Comparison of ENCODE assay signal across 10 cellular contexts in the genomic region with DNA sequence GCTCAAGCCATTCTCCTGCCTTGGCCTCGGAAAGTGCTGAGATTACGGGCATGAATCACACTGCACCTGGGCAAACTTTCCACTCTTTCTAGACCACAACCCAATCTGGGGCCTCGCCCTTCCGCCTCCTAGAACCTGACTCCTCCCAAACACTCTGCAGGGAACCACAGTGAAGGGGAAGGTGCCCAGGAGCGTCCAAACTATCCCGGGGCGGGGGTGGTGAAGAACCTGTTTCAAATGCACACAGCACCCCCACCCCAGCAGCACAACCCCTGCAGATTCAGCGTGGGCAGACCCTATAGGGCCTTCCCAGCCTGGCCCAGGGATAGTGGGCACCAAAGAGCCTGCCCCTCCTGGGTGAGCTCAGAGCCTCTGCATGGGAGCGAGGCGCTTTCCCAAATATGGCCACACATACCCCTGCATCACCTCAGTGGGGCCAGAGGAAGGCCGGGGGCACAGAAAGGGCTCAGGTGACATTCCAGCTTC.
A peak's percentile ranks its signal among the peaks of the same experiment; 100 is the strongest.
DNase-seq lines count a peak whose midpoint lies in the region; ATAC-seq and TF ChIP-seq lines count a peak whose summit lies in the region.
"Had no signal": no experiment of that assay in that cellular context is flagged by ENCODE, and none has a peak within 500 bp of the region (broad histone marks: within the 10 kb centered on the region; RNA-seq: fewer than 3 reads in every experiment).

No MANE protein-coding gene starts in this region.

- WGBS in mammary epithelial cell (ENCODE audit: low coverage, missing lambda C conversion rate): 80% methylated on average over 10 of the region's 11 CpGs

- H3K36me3 ChIP-seq in CD8-positive, alpha-beta T cell (ENCODE audit: insufficient read depth, low read length): peaks cover 61% of the 10 kb centered on the region
- H3K36me3 ChIP-seq in mammary epithelial cell (ENCODE audit: insufficient read depth, low read length): no peaks in the 10 kb centered on the region

- no peaks in the 10 kb centered on the region for H3K27me3 ChIP-seq in CD8-positive, alpha-beta T cell (ENCODE audit: insufficient read depth, low read length)
- no peaks in the 10 kb centered on the region for H3K27me3 ChIP-seq in mammary epithelial cell (ENCODE audit: insufficient read depth, low read length)

- peaks cover 86% of the 10 kb centered on the region for H3K36me3 Mint-ChIP-seq in CD8-positive, alpha-beta T cell

- ATAC-seq in CD8-positive, alpha-beta T cell: peak; percentile 38
- ATAC-seq in sciatic nerve (no peak), HG03342 (IDR thresholded peaks at IDR 0.05; ENCODE audit: unreplicated experiment) (no peak)

- H3K79me2 ChIP-seq in mammary epithelial cell (ENCODE audit: insufficient read depth, low read length): no peaks in the 10 kb centered on the region

- peak overlapping the region; percentile 1 for H3K4me3 ChIP-seq in CD8-positive, alpha-beta T cell (ENCODE audit: low read depth, low read length)
- no peak overlapping the region for H3K4me3 ChIP-seq in mammary epithelial cell (replicated peaks in 1 of 3; ENCODE audit: insufficient read depth in 1 of 3, low read depth in 2 of 3, low read length in 3 of 3)

- H3K4me1 Mint-ChIP-seq in CD8-positive, alpha-beta T cell (ENCODE audit: low read depth): peaks cover 54% of the 10 kb centered on the region

- no TSS peak for BruUV-seq in mammary epithelial cell (replicated peaks; lab: Mats Ljungman, UMichigan)

- H3K27me3 Mint-ChIP-seq in CD8-positive, alpha-beta T cell (ENCODE audit: low read depth): no peaks in the 10 kb centered on the region

- peak overlapping the region; percentile 95 for H3K27ac Mint-ChIP-seq in CD8-positive, alpha-beta T cell
- H3K27ac Mint-ChIP-seq: HFFc6 had no signal

- CTCF ChIA-PET in CD8-positive, alpha-beta T cell (lab: Charles Lee): interaction anchor here (0.7 to 11.8 kb wide), 22 partner anchors 8 to 190 kb away, joined by 3 to 218 read pairs (median 8); partner anchors contain the start of gene ITPKB
- CTCF ChIA-PET in mammary epithelial cell (lab: Charles Lee; ENCODE audit: low non-redundant PET) (no interaction called here), HEK293T (lab: Yijun Ruan, JAX) (interaction anchor here (0.6 to 1.8 kb wide), 5 partner anchors 9 to 908 kb away, joined by 3 to 7 read pairs (median 4); no protein-coding TSS in a partner anchor)

- intact Hi-C loops in CD8-positive, alpha-beta T cell (cut with DNase I, micrococcal nuclease): loop anchor here in 1 of 2 experiments (2.0 kb wide), 3 partner anchors 15 to 103 kb away; partner anchors contain the start of gene ITPKB
- intact Hi-C loops in mammary epithelial cell (cut with micrococcal nuclease) (loop anchor here (2.0 kb wide), 1 partner anchor 73 kb away; no protein-coding TSS in a partner anchor), sciatic nerve (cut with DNase I) (loop anchor here (5.0 to 10.0 kb wide), 2 partner anchors 192 to 799 kb away; no protein-coding TSS in a partner anchor)

- peak in 5 of 7 experiments; percentile 34 to 59 (median 55) for DNase-seq in CD8-positive, alpha-beta T cell
- peak; percentile 34 for DNase-seq in activated CD4-positive, CD25-positive, alpha-beta regulatory T cell treated with anti-CD3 and anti-CD28 coated beads, Interleukin-2, amount 50 U/mL, for 72 hours
- DNase-seq in mammary epithelial cell: peak; percentile 59
- DNase-seq in sciatic nerve (ENCODE audit: low spot score): peak; percentile 54
- no peak for DNase-seq in HEK293T (ENCODE audit: extremely low spot score)
- DNase-seq in HuH-7.5 (ENCODE audit: low spot score): no peak
- no peak for DNase-seq in SW 1271 (lab: John Stamatoyannopoulos, UW)
- DNase-seq: HFFc6, NCI-H510A treated with DMSO at 0.1 percent for 48 hours had no signal

- POLR2A ChIA-PET in CD8-positive, alpha-beta T cell (lab: Charles Lee): interaction anchor here (1.3 to 2.7 kb wide), 7 partner anchors 18 to 193 kb away, joined by 3 to 10 read pairs (median 5); no protein-coding TSS in a partner anchor
- POLR2A ChIA-PET in HEK293T (lab: Yijun Ruan, JAX): interaction anchor here (0.9 kb wide), 1 partner anchor 23 kb away, joined by 3 read pairs; no protein-coding TSS in a partner anchor

- H3K9me3 Mint-ChIP-seq in CD8-positive, alpha-beta T cell: no peaks in the 10 kb centered on the region
- H3K9me3 Mint-ChIP-seq: HFFc6 had no signal

- peaks cover 59% of the 10 kb centered on the region for H3K4me1 ChIP-seq in CD8-positive, alpha-beta T cell (ENCODE audit: insufficient read depth, low read length)
- peaks cover 7% of the 10 kb centered on the region for H3K4me1 ChIP-seq in mammary epithelial cell (ENCODE audit: insufficient read depth, low read length)

- H3K9me3 ChIP-seq in CD8-positive, alpha-beta T cell (ENCODE audit: low read length): no peaks in the 10 kb centered on the region
- H3K9me3 ChIP-seq in mammary epithelial cell (replicated peaks; ENCODE audit: insufficient read depth, low read length): no peaks in the 10 kb centered on the region

- H2AFZ ChIP-seq in mammary epithelial cell (ENCODE audit: low read depth, low read length): no peak overlapping the region

- H3K4me2 ChIP-seq in mammary epithelial cell (ENCODE audit: insufficient read depth, low read depth, low read length): no peak overlapping the region

- H3K9ac ChIP-seq in mammary epithelial cell (ENCODE audit: insufficient read depth, low read length): no peak overlapping the region

- TF ChIP-seq CTCF in CD8-positive, alpha-beta T cell (IDR thresholded peaks at IDR 0.05): no peak
- TF ChIP-seq CTCF in mammary epithelial cell (conservative IDR thresholded peaks at IDR 0.05 in 1 of 2, IDR thresholded peaks at IDR 0.05 in 1 of 2; ENCODE audit: extremely low read depth in 1 of 2, insufficient read depth in 1 of 2, low read depth in 1 of 2, low read length in 2 of 2): no peak

- dilution Hi-C loops in mammary epithelial cell (cut with HindIII; ENCODE audit: low sequenced_read_pairs): loop anchor here (10.0 kb wide), 1 partner anchor 209 kb away; no protein-coding TSS in a partner anchor

- H4K20me1 ChIP-seq in mammary epithelial cell (ENCODE audit: insufficient read depth, low read length): no peaks in the 10 kb centered on the region

- in situ Hi-C loops in mammary epithelial cell (cut with MboI; ENCODE audit: low sequenced_read_pairs in 2 of 2): loop anchor here in 1 of 2 donors (5.0 kb wide), 1 partner anchor 197 kb away; no protein-coding TSS in a partner anchor

- H3K27ac ChIP-seq in CD8-positive, alpha-beta T cell (ENCODE audit: low read depth, low read length): peak overlapping the region; percentile 24
- no peak overlapping the region for H3K27ac ChIP-seq in mammary epithelial cell (ENCODE audit: insufficient read depth, low read depth, low read length)

- H3K4me3 Mint-ChIP-seq in CD8-positive, alpha-beta T cell: peak overlapping the region; percentile 67
- H3K4me3 Mint-ChIP-seq: HFFc6 had no signal

TF ChIP-seq in HEK293T, 16 proteins besides CTCF, POLR2A, EP300 and RAD21:
- TF ChIP-seq SUZ12 (IDR thresholded peaks at IDR 0.05) (no peak), TARDBP (IDR thresholded peaks at IDR 0.05) (no peak)

Comparison
In these comparisons a context has a peak if more than half of its experiments do, and no peak if none do; other contexts are left out.
1. DNase-seq: peak in CD8-positive, alpha-beta T cell (5 of 7), activated CD4-positive, CD25-positive, alpha-beta regulatory T cell treated with anti-CD3 and anti-CD28 coated beads, Interleukin-2, amount 50 U/mL, for 72 hours (single experiment), mammary epithelial cell (single experiment) and sciatic nerve (single experiment); none in HEK293T (single experiment), HuH-7.5 (single experiment) and SW 1271 (0 of 2).